Comparison of ENCODE assay signal across 9 cellular contexts in genomic region chr17:72518810-72519597, GRCh38.
DNase-seq lines count a peak whose midpoint lies in the region; ATAC-seq and TF ChIP-seq lines count a peak whose summit lies in the region.
"Had no signal": no experiment of that assay in that cellular context is flagged by ENCODE, and none has a peak within 500 bp of the region (broad histone marks: within the 10 kb centered on the region; RNA-seq: fewer than 3 reads in every experiment).

No MANE protein-coding gene starts in this region.

- no peak overlapping the region for H3K9ac ChIP-seq in endocrine pancreas (ENCODE audit: control insufficient read depth, insufficient read depth, low read length)

- H3K27me3 ChIP-seq in GM23338 (ENCODE audit: insufficient read depth) (no peaks in the 10 kb centered on the region), endocrine pancreas (ENCODE audit: control insufficient read depth, insufficient read depth, low read length) (no peaks in the 10 kb centered on the region)

- no peak overlapping the region for H3K27ac ChIP-seq in GM23338 (ENCODE audit: low read depth)

- H3K4me3 ChIP-seq in GM23338 (no peak overlapping the region), endocrine pancreas (ENCODE audit: control insufficient read depth, insufficient read depth, low read length) (peak overlapping the region; percentile 6)

- H3K4me1 Mint-ChIP-seq in GM23338, result peaks cover 48% of the 10 kb centered on the region
- H3K4me1 Mint-ChIP-seq in activated CD4-positive, alpha-beta T cell treated with anti-CD3 and anti-CD28 coated beads, Interleukin-2, amount 10 ng/mL, durations not matched to agents 7 days and 5 days, result no peaks in the 10 kb centered on the region

- H3K9me3 Mint-ChIP-seq in GM23338, result no peaks in the 10 kb centered on the region
- no peaks in the 10 kb centered on the region for H3K9me3 Mint-ChIP-seq in activated CD4-positive, alpha-beta T cell treated with anti-CD3 and anti-CD28 coated beads, Interleukin-2, amount 10 ng/mL, durations not matched to agents 7 days and 5 days

- H3F3A ChIP-seq in GM23338 (replicated peaks; ENCODE audit: low read depth), result no peaks in the 10 kb centered on the region

- no peaks in the 10 kb centered on the region for H3K36me3 ChIP-seq in GM23338 (ENCODE audit: insufficient read depth)
- H3K36me3 ChIP-seq in endocrine pancreas (ENCODE audit: control insufficient read depth, insufficient read depth, low read length), result no peaks in the 10 kb centered on the region

- H3K4me2 ChIP-seq in GM23338, result no peak overlapping the region

- H3K9me3 ChIP-seq in endocrine pancreas (ENCODE audit: control insufficient read depth, low read length), result no peaks in the 10 kb centered on the region

- no peaks in the 10 kb centered on the region for H3K79me2 ChIP-seq in GM23338 (replicated peaks; ENCODE audit: insufficient read depth)

- POLR2A ChIA-PET in activated CD4-positive, alpha-beta T cell treated with anti-CD3 and anti-CD28 coated beads, Interleukin-2, amount 10 ng/mL, durations not matched to agents 7 days and 5 days (lab: Charles Lee), result no interaction called here

- no peak for TF ChIP-seq CTCF in GM23338 (conservative IDR thresholded peaks at IDR 0.05; ENCODE audit: low read depth in 2 of 2)

- no peak overlapping the region for H3K4me3 Mint-ChIP-seq in GM23338
- no peak overlapping the region for H3K4me3 Mint-ChIP-seq in activated CD4-positive, alpha-beta T cell treated with anti-CD3 and anti-CD28 coated beads, Interleukin-2, amount 10 ng/mL, durations not matched to agents 7 days and 5 days

- peak; percentile 55 for ATAC-seq in GM23338
- ATAC-seq in HG03439 (IDR thresholded peaks at IDR 0.05; ENCODE audit: unreplicated experiment), result no peak

- no peaks in the 10 kb centered on the region for H3K36me3 Mint-ChIP-seq in GM23338 (ENCODE audit: low read depth)
- H3K36me3 Mint-ChIP-seq in activated CD4-positive, alpha-beta T cell treated with anti-CD3 and anti-CD28 coated beads, Interleukin-2, amount 10 ng/mL, durations not matched to agents 7 days and 5 days (ENCODE audit: low read depth), result no peaks in the 10 kb centered on the region

- CTCF ChIA-PET in activated CD4-positive, alpha-beta T cell treated with anti-CD3 and anti-CD28 coated beads, Interleukin-2, amount 10 ng/mL, durations not matched to agents 7 days and 5 days (lab: Charles Lee), result no interaction called here

- H3K9me2 ChIP-seq in GM23338 (ENCODE audit: insufficient read depth), result no peaks in the 10 kb centered on the region

- H4K20me1 ChIP-seq in GM23338 (replicated peaks; ENCODE audit: insufficient read depth), result no peaks in the 10 kb centered on the region

- H3K27ac Mint-ChIP-seq in GM23338, result no peak overlapping the region; the same call in 1 of the 2 replicates
- H3K27ac Mint-ChIP-seq in activated CD4-positive, alpha-beta T cell treated with anti-CD3 and anti-CD28 coated beads, Interleukin-2, amount 10 ng/mL, durations not matched to agents 7 days and 5 days, result no peak overlapping the region

- no peak for DNase-seq in GM23338 (ENCODE audit: low spot score)
- DNase-seq in NCI-H345 (lab: John Stamatoyannopoulos, UW), result peak; percentile 75
- DNase-seq in retina, result peak; percentile 48
- DNase-seq in activated CD4-positive, alpha-beta T cell treated with anti-CD3 and anti-CD28 coated beads, Interleukin-2, amount 10 ng/mL, durations not matched to agents 7 days and 5 days, result no peak
- no peak for DNase-seq in AML-193 (lab: John Stamatoyannopoulos, UW)
- DNase-seq in MV-4-11 (lab: John Stamatoyannopoulos, UW), result no peak
- DNase-seq: activated naive CD4-positive, alpha-beta T cell treated with anti-CD3 and anti-CD28 coated beads, Interleukin-2, amount 50 U/mL, for 16 hours had no signal

- H3K4me1 ChIP-seq in GM23338 (ENCODE audit: insufficient read depth) (peaks cover 17% of the 10 kb centered on the region), endocrine pancreas (ENCODE audit: control insufficient read depth, insufficient read depth, low read length) (peaks cover 6% of the 10 kb centered on the region)

- peak overlapping the region; percentile 89 for H2AFZ ChIP-seq in GM23338

- peaks cover 3% of the 10 kb centered on the region for H3K27me3 Mint-ChIP-seq in GM23338 (ENCODE audit: insufficient read depth, low read depth, poor library complexity)
- peaks cover 12% of the 10 kb centered on the region for H3K27me3 Mint-ChIP-seq in activated CD4-positive, alpha-beta T cell treated with anti-CD3 and anti-CD28 coated beads, Interleukin-2, amount 10 ng/mL, durations not matched to agents 7 days and 5 days

TF ChIP-seq in GM23338, 12 proteins besides CTCF, POLR2A, EP300 and RAD21 (continues in another document):
- no peak for TF ChIP-seq JUNB (IDR thresholded peaks at IDR 0.05; ENCODE audit: unreplicated experiment)
- TF ChIP-seq ZNF462 (CRISPR knock-in tag; IDR thresholded peaks at IDR 0.05), result no peak

Comparison
In these comparisons a context has a peak if more than half of its experiments do, and no peak if none do; other contexts are left out.
1. DNase-seq: peak in NCI-H345 (single experiment) and retina (single experiment); none in GM23338 (single experiment), activated CD4-positive, alpha-beta T cell treated with anti-CD3 and anti-CD28 coated beads, Interleukin-2, amount 10 ng/mL, durations not matched to agents 7 days and 5 days (single experiment), AML-193 (0 of 2) and MV-4-11 (single experiment).